Comparison of ENCODE assay signal across 15 cellular contexts in the genomic region with DNA sequence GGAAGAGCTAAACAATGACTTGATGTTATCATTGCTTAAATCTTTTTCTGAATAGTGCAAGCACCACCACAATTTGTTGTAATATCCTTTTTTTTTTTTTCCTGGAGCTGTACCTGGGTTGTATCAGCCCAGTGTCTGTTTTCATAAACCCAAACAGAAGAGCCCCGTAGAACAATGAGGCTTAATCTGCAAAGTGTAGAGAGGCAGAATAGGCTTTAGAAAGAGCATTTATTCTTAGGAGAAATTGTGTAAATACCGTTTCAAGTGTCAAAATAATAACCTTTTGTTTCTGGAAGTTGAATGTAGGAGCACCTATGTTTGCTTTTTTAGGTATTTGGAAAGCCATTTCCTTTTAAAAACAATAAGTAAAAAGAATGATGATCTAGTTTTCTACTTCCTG. TPM values are rescaled to one million over a fixed set of nuclear protein-coding genes. Genes with fewer than 3 reads are reported as not detected.
"Had no signal": no experiment of that assay in that cellular context is flagged by ENCODE, and none has a peak within 500 bp of the region (broad histone marks: within the 10 kb centered on the region; RNA-seq: fewer than 3 reads in every experiment).

No MANE protein-coding gene starts in this region.

- ATAC-seq: activated T-helper 17 cell treated with anti-CD3 and anti-CD28 coated beads, Interleukin-2, amount 50 U/mL, for 72 hours; sciatic nerve had no signal

- H3K4me3 ChIP-seq: left ventricle myocardium inferior had no signal

- H3K9me3 ChIP-seq: left ventricle myocardium inferior had no signal

- H3K27ac ChIP-seq: left ventricle myocardium inferior had no signal

- DNase-seq: activated CD4-positive, alpha-beta T cell treated with anti-CD3 and anti-CD28 coated beads, Interleukin-2, amount 10 ng/mL, durations not matched to agents 7 days and 5 days; activated CD4-positive, CD25-positive, alpha-beta regulatory T cell; activated naive CD4-positive, alpha-beta T cell treated with anti-CD3 and anti-CD28 coated beads, Interleukin-2, amount 10 ng/mL, durations not matched to agents 7 days and 5 days; activated T-cell treated with anti-CD3 and anti-CD28 coated beads for 4 hours; cortex of kidney; effector memory CD4-positive, alpha-beta T cell; left ventricle myocardium inferior; mesenchymal stem cell; stimulated activated CD4-positive, alpha-beta T cell treated with anti-CD3 and anti-CD28 coated beads, Interleukin-12 subunit alpha, Interleukin-12 subunit beta, amount 100 ng/mL, for 4 hours; stimulated activated naive CD4-positive, alpha-beta T cell treated with Interleukin-2 at 50 U/mL for 16 hours had no signal

- H3K36me3 ChIP-seq: left ventricle myocardium inferior had no signal

RNA-seq across cellular contexts. Expression of gene RGS7BP, which starts 26.4 kb away (rescaled TPM):
- total RNA-seq: activated CD4-positive, alpha-beta T cell treated with anti-CD3 and anti-CD28 coated beads, Interleukin-2, amount 10 ng/mL, durations not matched to agents 7 days and 5 days; activated CD8-positive, alpha-beta memory T cell treated with anti-CD3 and anti-CD28 coated beads for 36 hours; activated T-helper 17 cell treated with anti-CD3 and anti-CD28 coated beads, Interleukin-2, amount 50 U/mL, for 72 hours; epithelial cell of proximal tubule had no signal
- polyA plus RNA-seq: keratinocyte had no signal
